Comparison of ENCODE assay signal across 20 cellular contexts in the genomic region with DNA sequence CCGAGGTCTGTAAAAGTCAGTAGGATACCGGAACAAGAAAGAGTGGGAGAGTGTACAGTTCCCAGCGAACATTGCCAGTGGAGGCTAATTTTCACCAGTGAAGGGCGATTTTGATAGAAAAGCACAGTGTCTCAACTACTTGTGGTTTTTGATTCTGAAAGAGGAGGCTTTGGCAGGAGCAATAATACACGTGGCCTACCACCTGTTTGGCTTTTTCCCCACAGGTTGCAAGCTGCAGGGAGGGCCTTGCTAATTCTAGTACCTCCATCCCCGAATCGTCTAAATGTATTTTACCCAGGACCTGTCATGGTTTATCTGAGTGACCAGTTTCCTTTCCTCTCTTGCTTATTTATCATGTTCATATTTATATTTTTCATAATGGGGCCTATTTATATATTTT.
A peak's percentile ranks its signal among the peaks of the same experiment; 100 is the strongest.
DNase-seq lines count a peak whose midpoint lies in the region; ATAC-seq and TF ChIP-seq lines count a peak whose summit lies in the region.
"Had no signal": no experiment of that assay in that cellular context is flagged by ENCODE, and none has a peak within 500 bp of the region (broad histone marks: within the 10 kb centered on the region; RNA-seq: fewer than 3 reads in every experiment).

No MANE protein-coding gene starts in this region.

- DNase-seq in activated naive CD4-positive, alpha-beta T cell treated with Interleukin-2 at 50 U/mL for 16 hours, result no peak
- peak; percentile 23 for DNase-seq in amniotic epithelial cell (ENCODE audit: low read depth)
- DNase-seq in stimulated activated naive CD8-positive, alpha-beta T cell treated with anti-CD3 and anti-CD28 coated beads, Interleukin-15, amount 100 ng/mL, for 72 hours, result no peak
- DNase-seq in GM03348 (ENCODE audit: low spot score), result no peak
- no peak for DNase-seq in effector memory CD4-positive, alpha-beta T cell
- DNase-seq: activated B cell treated with CpG ODN at 0.5 μM for 24 hours; activated gamma-delta T cell; DMS79 treated with DMSO at 0.1 percent for 48 hours; effector CD8-positive, alpha-beta T cell; esophagus squamous epithelium; GM23248; KBM-7; NCI-H187; T-helper 9 cell had no signal

- H3K4me1 Mint-ChIP-seq in activated naive CD4-positive, alpha-beta T cell treated with anti-CD3 and anti-CD28 coated beads, Interleukin-2, amount 50 U/mL, for 24 hours, result peaks cover 26% of the 10 kb centered on the region
- peaks cover 20% of the 10 kb centered on the region for H3K4me1 Mint-ChIP-seq in stimulated activated naive CD8-positive, alpha-beta T cell treated with anti-CD3 and anti-CD28 coated beads, Interleukin-15, amount 100 ng/mL, for 72 hours
- H3K4me1 Mint-ChIP-seq: activated B cell treated with CpG ODN at 0.5 μM for 24 hours had no signal

- peaks cover 48% of the 10 kb centered on the region for H3K4me1 ChIP-seq in KMS-11 (ENCODE audit: low read depth, poor library complexity, severe bottlenecking)
- H3K4me1 ChIP-seq in effector memory CD4-positive, alpha-beta T cell (ENCODE audit: control insufficient read depth, insufficient read depth, low read length, poor library complexity, severe bottlenecking), result no peaks in the 10 kb centered on the region
- H3K4me1 ChIP-seq: esophagus squamous epithelium had no signal

- H3K27ac Mint-ChIP-seq in activated naive CD4-positive, alpha-beta T cell treated with anti-CD3 and anti-CD28 coated beads, Interleukin-2, amount 50 U/mL, for 24 hours, result peak overlapping the region; percentile 71
- peak overlapping the region; percentile 76 to 78 for H3K27ac Mint-ChIP-seq in stimulated activated naive CD8-positive, alpha-beta T cell treated with anti-CD3 and anti-CD28 coated beads, Interleukin-15, amount 100 ng/mL, for 72 hours
- H3K27ac Mint-ChIP-seq: activated B cell treated with CpG ODN at 0.5 μM for 24 hours had no signal

- no peaks in the 10 kb centered on the region for H3K9me3 ChIP-seq in effector memory CD4-positive, alpha-beta T cell (ENCODE audit: control insufficient read depth, low read length)
- H3K9me3 ChIP-seq: esophagus squamous epithelium, thoracic aorta had no signal

- H3K36me3 ChIP-seq in KMS-11 (ENCODE audit: insufficient read depth), result 0 out of 2 replicates have a peak, but pooled peaks cover 3% of the 10 kb centered on the region
- H3K36me3 ChIP-seq in effector memory CD4-positive, alpha-beta T cell (ENCODE audit: control insufficient read depth, insufficient read depth, low read length), result peaks cover 27% of the 10 kb centered on the region

- H3K9me3 Mint-ChIP-seq in activated naive CD4-positive, alpha-beta T cell treated with anti-CD3 and anti-CD28 coated beads, Interleukin-2, amount 50 U/mL, for 24 hours, result no peaks in the 10 kb centered on the region
- no peaks in the 10 kb centered on the region for H3K9me3 Mint-ChIP-seq in stimulated activated naive CD8-positive, alpha-beta T cell treated with anti-CD3 and anti-CD28 coated beads, Interleukin-15, amount 100 ng/mL, for 72 hours
- H3K9me3 Mint-ChIP-seq: activated B cell treated with CpG ODN at 0.5 μM for 24 hours had no signal

- H3K79me2 ChIP-seq in KMS-11 (ENCODE audit: insufficient read depth, low read depth), result no peaks in the 10 kb centered on the region
- H3K79me2 ChIP-seq: parathyroid adenoma had no signal

- H3K4me2 ChIP-seq in KMS-11, result peak overlapping the region; percentile 49

- peak overlapping the region; percentile 27; the same call in 1 of the 2 replicates for H3K9ac ChIP-seq in KMS-11
- H3K9ac ChIP-seq: GM23248, parathyroid adenoma had no signal

- TF ChIP-seq CTCF in KMS-11 (conservative IDR thresholded peaks at IDR 0.05; ENCODE audit: low read depth, low read length), result no peak

- no peaks in the 10 kb centered on the region for H3K27me3 Mint-ChIP-seq in activated naive CD4-positive, alpha-beta T cell treated with anti-CD3 and anti-CD28 coated beads, Interleukin-2, amount 50 U/mL, for 24 hours
- H3K27me3 Mint-ChIP-seq in stimulated activated naive CD8-positive, alpha-beta T cell treated with anti-CD3 and anti-CD28 coated beads, Interleukin-15, amount 100 ng/mL, for 72 hours, result no peaks in the 10 kb centered on the region
- H3K27me3 Mint-ChIP-seq: activated B cell treated with CpG ODN at 0.5 μM for 24 hours had no signal

- peak overlapping the region; percentile 55 for H3K27ac ChIP-seq in KMS-11
- H3K27ac ChIP-seq in effector memory CD4-positive, alpha-beta T cell (ENCODE audit: insufficient read depth, low read length, poor library complexity, severe bottlenecking), result no peak overlapping the region
- H3K27ac ChIP-seq: esophagus squamous epithelium, GM23248, parathyroid adenoma, SK-N-MC, thoracic aorta had no signal

- ATAC-seq in stimulated activated naive CD8-positive, alpha-beta T cell treated with anti-CD3 and anti-CD28 coated beads, Interleukin-15, amount 100 ng/mL, for 72 hours, result no peak
- ATAC-seq: sciatic nerve had no signal

- H3K4me3 Mint-ChIP-seq in activated naive CD4-positive, alpha-beta T cell treated with anti-CD3 and anti-CD28 coated beads, Interleukin-2, amount 50 U/mL, for 24 hours, result no peak overlapping the region
- no peak overlapping the region for H3K4me3 Mint-ChIP-seq in stimulated activated naive CD8-positive, alpha-beta T cell treated with anti-CD3 and anti-CD28 coated beads, Interleukin-15, amount 100 ng/mL, for 72 hours
- H3K4me3 Mint-ChIP-seq: activated B cell treated with CpG ODN at 0.5 μM for 24 hours had no signal

- no peaks in the 10 kb centered on the region for H4K20me1 ChIP-seq in KMS-11 (ENCODE audit: insufficient read depth)

- peaks cover 9% of the 10 kb centered on the region for H3K36me3 Mint-ChIP-seq in activated naive CD4-positive, alpha-beta T cell treated with anti-CD3 and anti-CD28 coated beads, Interleukin-2, amount 50 U/mL, for 24 hours

- no peaks in the 10 kb centered on the region for H3K27me3 ChIP-seq in KMS-11 (ENCODE audit: insufficient read depth, low read depth)
- H3K27me3 ChIP-seq in effector memory CD4-positive, alpha-beta T cell (replicated peaks; ENCODE audit: control insufficient read depth, insufficient read depth, low read length, poor library complexity, severe bottlenecking), result no peaks in the 10 kb centered on the region
- H3K27me3 ChIP-seq: esophagus squamous epithelium had no signal

- no peak overlapping the region for H2AFZ ChIP-seq in KMS-11 (ENCODE audit: low read depth)
- H2AFZ ChIP-seq: GM23248, parathyroid adenoma had no signal

- no peak overlapping the region for H3K4me3 ChIP-seq in KMS-11 (IDR thresholded peaks at IDR 0.05; ENCODE audit: insufficient read depth, low read depth, low read length)
- H3K4me3 ChIP-seq in effector memory CD4-positive, alpha-beta T cell (ENCODE audit: insufficient read depth, low read depth, low read length, poor library complexity, severe bottlenecking), result no peak overlapping the region
- H3K4me3 ChIP-seq: esophagus squamous epithelium, GM23248, SK-N-MC, thoracic aorta had no signal
